8 cellular contexts compared by ENCODE assay signal in the genomic region with DNA sequence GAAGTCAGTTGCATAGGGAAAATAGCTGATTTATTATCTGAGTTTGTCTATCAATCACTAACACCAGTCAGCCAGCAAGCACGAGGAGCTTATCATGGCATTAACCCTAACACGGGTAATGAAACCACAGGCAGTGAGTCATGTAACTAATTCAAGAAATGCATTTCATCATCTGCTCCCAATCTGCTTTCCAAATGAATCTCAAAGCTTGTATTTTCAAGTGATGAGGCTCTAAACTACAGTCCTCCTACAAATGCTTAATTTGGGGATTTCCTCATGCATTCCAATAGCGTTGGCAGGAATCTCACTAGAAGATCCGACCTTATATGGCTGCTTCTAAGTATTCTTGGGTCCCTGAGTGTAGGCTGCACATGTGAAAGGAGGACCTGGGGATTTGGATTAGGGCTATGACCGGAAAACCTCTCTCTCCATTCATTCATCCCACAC.
A peak's percentile ranks its signal among the peaks of the same experiment; 100 is the strongest.
DNase-seq lines count a peak whose midpoint lies in the region; ATAC-seq, FAIRE-seq and TF ChIP-seq lines count a peak whose summit lies in the region.

No MANE protein-coding gene starts in this region.

- H3K9ac ChIP-seq in keratinocyte (ENCODE audit: control insufficient read depth, extremely low read depth, insufficient read depth, low read length) = no peak overlapping the region

- DNase-seq in EH (ENCODE audit: low read depth) (peak; percentile 98), WTC11 (ENCODE audit: low spot score) (no peak), keratinocyte (ENCODE audit: low read depth, low spot score) (peak; percentile 38), left lobe of liver (ENCODE audit: low spot score) (no peak), mesothelial cell of epicardium (ENCODE audit: low spot score in 2 of 2, unreplicated experiment in 2 of 2) (no peak), NCI-H1436 treated with DMSO at 0.1 percent for 48 hours (lab: John Stamatoyannopoulos, UW) (no peak)
- DNase-seq in activated CD8-positive, alpha-beta memory T cell treated with anti-CD3 and anti-CD28 coated beads for 24 hours = no peak

- no peak overlapping the region for H3K27ac Mint-ChIP-seq in WTC11
- H3K27ac Mint-ChIP-seq in mesothelial cell of epicardium = no peak overlapping the region

- H3K27me3 ChIP-seq in keratinocyte (ENCODE audit: control insufficient read depth, extremely low read depth, insufficient read depth, low read length) = no peaks in the 10 kb centered on the region

- no peaks in the 10 kb centered on the region; the same call in 1 of the 2 replicates for H3K9me3 Mint-ChIP-seq in WTC11
- H3K9me3 Mint-ChIP-seq in mesothelial cell of epicardium = no peaks in the 10 kb centered on the region

- no peaks in the 10 kb centered on the region for H3K9me3 ChIP-seq in keratinocyte (ENCODE audit: control insufficient read depth, low read depth, low read length)

- H3K4me1 Mint-ChIP-seq in WTC11 (0 out of 2 replicates have a peak, but pooled peaks cover 4% of the 10 kb centered on the region), mesothelial cell of epicardium (peaks cover 4% of the 10 kb centered on the region)

- no peaks in the 10 kb centered on the region for H3K9me1 ChIP-seq in keratinocyte (ENCODE audit: control insufficient read depth, extremely low read depth, insufficient read depth, low read length)

- H3K79me2 ChIP-seq in keratinocyte (ENCODE audit: control insufficient read depth, insufficient read depth, low read length) = no peaks in the 10 kb centered on the region

- peak; percentile 98 for FAIRE-seq in keratinocyte (lab: Jason Lieb, UNC)

- H3K4me3 Mint-ChIP-seq in WTC11 (no peak overlapping the region), mesothelial cell of epicardium (no peak overlapping the region)

- ATAC-seq in HG02938 (IDR thresholded peaks at IDR 0.05; ENCODE audit: unreplicated experiment) = peak; percentile 86
- peak; percentile 32; the same call in 1 of the 2 replicates for ATAC-seq in WTC11
- ATAC-seq in left lobe of liver = no peak

- H3K4me3 ChIP-seq in keratinocyte (ENCODE audit: control insufficient read depth in 2 of 3, extremely low read depth in 1 of 3, insufficient read depth in 2 of 3, low read depth in 1 of 3, low read length in 3 of 3) = no peak overlapping the region

- H3K36me3 ChIP-seq in keratinocyte (ENCODE audit: control insufficient read depth in 2 of 2, extremely low read depth in 1 of 2, insufficient read depth in 2 of 2, low read length in 2 of 2) = peaks cover 0 to 1% of the 10 kb centered on the region in 2 experiments

- no peaks in the 10 kb centered on the region for H4K20me1 ChIP-seq in keratinocyte (ENCODE audit: control insufficient read depth, extremely low read depth, insufficient read depth, low read length)

- no peak overlapping the region for H2AFZ ChIP-seq in keratinocyte (ENCODE audit: control insufficient read depth, low read length)

- TF ChIP-seq CTCF in WTC11 (IDR thresholded peaks at IDR 0.05) = no peak
- TF ChIP-seq CTCF in keratinocyte (optimal IDR thresholded peaks at IDR 0.05 in 1 of 3, IDR thresholded peaks at IDR 0.05 in 1 of 3, conservative IDR thresholded peaks at IDR 0.05 in 1 of 3; ENCODE audit: extremely low read depth in 1 of 3, insufficient read depth in 2 of 3, low read length in 3 of 3) = no peak
- no peak for TF ChIP-seq CTCF in mesothelial cell of epicardium (IDR thresholded peaks at IDR 0.05; ENCODE audit: unreplicated experiment)

- POLR2A ChIA-PET in WTC11 (lab: Charles Lee) = interaction anchor here (0.6 kb wide), 1 partner anchor 294 kb away, joined by 3 read pairs; no protein-coding TSS in a partner anchor

- CTCF ChIA-PET in WTC11 (lab: Charles Lee) = interaction anchor here (1.4 kb wide), 1 partner anchor 28 kb away, joined by 3 read pairs; no protein-coding TSS in a partner anchor

- peak overlapping the region; percentile 45 for H3K4me2 ChIP-seq in keratinocyte (ENCODE audit: control insufficient read depth, extremely low read depth, insufficient read depth, low read depth, low read length)

- peaks cover 18% of the 10 kb centered on the region for H3K4me1 ChIP-seq in keratinocyte (ENCODE audit: control insufficient read depth, extremely low read depth, insufficient read depth, low read length)

- dilution Hi-C loops in keratinocyte (cut with MboI; ENCODE audit: extremely low pct_ligation_motif_present, low sequenced_read_pairs) = no loop called here

- H3K36me3 Mint-ChIP-seq in WTC11 (no peaks in the 10 kb centered on the region), mesothelial cell of epicardium (no peaks in the 10 kb centered on the region)

- no peak overlapping the region for H3K27ac ChIP-seq in keratinocyte (ENCODE audit: control insufficient read depth, insufficient read depth, low read length)

- H3K27me3 Mint-ChIP-seq in WTC11 (ENCODE audit: low read depth) (no peaks in the 10 kb centered on the region), mesothelial cell of epicardium (ENCODE audit: low read depth) (peaks cover 41% of the 10 kb centered on the region)

TF ChIP-seq in WTC11, 78 proteins besides CTCF, POLR2A, EP300 and RAD21:
- no peak for TF ChIP-seq ZNF396 (CRISPR knock-in tag; IDR thresholded peaks at IDR 0.05; ENCODE audit: borderline replicate concordance)
- TF ChIP-seq PRRX2 (CRISPR knock-in tag; IDR thresholded peaks at IDR 0.05) = no peak
- no peak for TF ChIP-seq ESRRA (CRISPR knock-in tag; IDR thresholded peaks at IDR 0.05; ENCODE audit: borderline replicate concordance)
- TF ChIP-seq HMGXB4 (CRISPR knock-in tag; IDR thresholded peaks at IDR 0.05) = no peak
- no peak for TF ChIP-seq NR2C2 (CRISPR knock-in tag; IDR thresholded peaks at IDR 0.05)
- TF ChIP-seq CREM (CRISPR knock-in tag; IDR thresholded peaks at IDR 0.05) = no peak
- no peak for TF ChIP-seq SP1 (CRISPR knock-in tag; conservative IDR thresholded peaks at IDR 0.05)
- TF ChIP-seq ZNF263 (CRISPR knock-in tag; IDR thresholded peaks at IDR 0.05; ENCODE audit: low read depth) = no peak
- no peak for TF ChIP-seq ZBTB21 (CRISPR knock-in tag; IDR thresholded peaks at IDR 0.05; ENCODE audit: borderline replicate concordance)
- no peak for TF ChIP-seq TCF7 (CRISPR knock-in tag; IDR thresholded peaks at IDR 0.05; ENCODE audit: low read depth)
- no peak for TF ChIP-seq TP53 (CRISPR knock-in tag; IDR thresholded peaks at IDR 0.05)
- TF ChIP-seq CBFB (CRISPR knock-in tag; IDR thresholded peaks at IDR 0.05; ENCODE audit: low read depth) = no peak
- TF ChIP-seq STAT6 (CRISPR knock-in tag; conservative IDR thresholded peaks at IDR 0.05; ENCODE audit: low read depth) = no peak
- no peak for TF ChIP-seq MAX (CRISPR knock-in tag; IDR thresholded peaks at IDR 0.05)

Comparison
In these comparisons a context has a peak if more than half of its experiments do, and no peak if none do; other contexts are left out.
1. DNase-seq: peak in EH (single experiment) and keratinocyte (single experiment); none in WTC11 (single experiment), activated CD8-positive, alpha-beta memory T cell treated with anti-CD3 and anti-CD28 coated beads for 24 hours (single experiment), left lobe of liver (single experiment), mesothelial cell of epicardium (0 of 2) and NCI-H1436 treated with DMSO at 0.1 percent for 48 hours (single experiment).